9 cellular contexts compared by ENCODE assay signal in the genomic region with DNA sequence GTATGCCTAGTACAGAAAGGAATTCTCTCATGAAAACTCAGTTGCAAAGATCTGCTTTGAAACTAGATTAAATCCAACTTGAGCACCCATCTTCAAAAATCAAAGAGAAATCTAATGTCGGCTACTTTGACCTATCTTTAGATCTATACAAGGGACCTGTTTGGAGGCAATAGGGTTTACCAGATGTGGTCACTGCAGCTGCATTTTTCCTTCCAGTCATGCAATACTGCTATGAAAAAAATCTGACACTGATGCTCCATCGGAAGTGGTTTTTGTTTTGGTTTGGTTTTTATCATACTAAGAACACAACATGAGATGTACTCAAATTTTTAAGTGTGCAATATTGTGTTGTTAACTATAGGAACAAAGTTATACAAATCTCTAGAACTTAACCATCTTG.
"Had no signal": no experiment of that assay in that cellular context is flagged by ENCODE, and none has a peak within 500 bp of the region (broad histone marks: within the 10 kb centered on the region; RNA-seq: fewer than 3 reads in every experiment).

No MANE protein-coding gene starts in this region.

- H3K4me3 Mint-ChIP-seq: GM23338, H9, IgD-negative memory B cell had no signal

- DNase-seq: H9, HCEC 1CT, KBM-7 had no signal

- H3K9me3 Mint-ChIP-seq: GM23338, H9 had no signal

- H3K36me3 Mint-ChIP-seq: IgD-negative memory B cell had no signal

- FAIRE-seq: H1, H54, HepG2 had no signal

- H2AFZ ChIP-seq: GM23338 had no signal

- H3K4me1 Mint-ChIP-seq: GM23338, H9, IgD-negative memory B cell had no signal

- ATAC-seq: GM23338, HepG2 had no signal

- H3K27ac Mint-ChIP-seq: GM23338, H9, IgD-negative memory B cell had no signal

- H3K4me3 ChIP-seq: GM23338 had no signal

- H3K4me2 ChIP-seq: GM23338 had no signal

- H3K27ac ChIP-seq: HL-60 had no signal

- H3K27me3 Mint-ChIP-seq: IgD-negative memory B cell had no signal
